17 cellular contexts compared by ENCODE assay signal in genomic region chr2:159774370-159774990, GRCh38. TPM values are rescaled to one million over a fixed set of nuclear protein-coding genes. Genes with fewer than 3 reads are reported as not detected.
DNase-seq lines count a peak whose midpoint lies in the region; ATAC-seq, FAIRE-seq and TF ChIP-seq lines count a peak whose summit lies in the region.
"Had no signal": no experiment of that assay in that cellular context is flagged by ENCODE, and none has a peak within 500 bp of the region (broad histone marks: within the 10 kb centered on the region; RNA-seq: fewer than 3 reads in every experiment).

No MANE protein-coding gene starts in this region.

- H3K36me3 Mint-ChIP-seq in CD14-positive monocyte (peaks cover 61 to 77% of the 10 kb centered on the region in 2 donors), WTC11 (no peaks in the 10 kb centered on the region)
- H3K36me3 Mint-ChIP-seq in activated CD8-positive, alpha-beta T cell treated with anti-CD3 and anti-CD28 coated beads, Interleukin-2, amount 10 ng/mL, durations not matched to agents 7 days and 5 days (ENCODE audit: low read depth) = peaks cover 13% of the 10 kb centered on the region

- peaks cover 4% of the 10 kb centered on the region for H3K4me1 Mint-ChIP-seq in CD14-positive monocyte
- H3K4me1 Mint-ChIP-seq in WTC11 = peaks cover 6% of the 10 kb centered on the region
- no peaks in the 10 kb centered on the region for H3K4me1 Mint-ChIP-seq in activated CD8-positive, alpha-beta T cell treated with anti-CD3 and anti-CD28 coated beads, Interleukin-2, amount 10 ng/mL, durations not matched to agents 7 days and 5 days (ENCODE audit: low read depth)

- POLR2A ChIA-PET in WTC11 (lab: Charles Lee) = interaction anchor here (0.6 kb wide), 1 partner anchor 10 kb away, joined by 6 read pairs; no protein-coding TSS in a partner anchor
- POLR2A ChIA-PET in HepG2 (lab: Yijun Ruan, JAX) = interaction anchor here (0.6 kb wide), 1 partner anchor 159 kb away, joined by 3 read pairs; no protein-coding TSS in a partner anchor
- POLR2A ChIA-PET in activated CD8-positive, alpha-beta T cell treated with anti-CD3 and anti-CD28 coated beads, Interleukin-2, amount 10 ng/mL, durations not matched to agents 7 days and 5 days (lab: Charles Lee) = no interaction called here

- TF ChIP-seq POLR2A in HepG2 (IDR thresholded peaks at IDR 0.05; ENCODE audit: insufficient read depth in 1 of 2, low read depth in 2 of 2, low read length in 2 of 2) = peak; percentile 10 to 41; a peak in 1 of 4 replicates

- BruUV-seq in HepG2 (replicated peaks; lab: Mats Ljungman, UMichigan) = no TSS peak

- H3K27me3 ChIP-seq in DND-41 (ENCODE audit: insufficient read depth, low read length, poor library complexity) = no peaks in the 10 kb centered on the region
- H3K27me3 ChIP-seq in HepG2 (ENCODE audit: control insufficient read depth in 1 of 2, insufficient read depth in 2 of 2, low read length in 2 of 2) = no peaks in the 10 kb centered on the region
- no peaks in the 10 kb centered on the region for H3K27me3 ChIP-seq in dorsolateral prefrontal cortex
- H3K27me3 ChIP-seq: BLaER1 treated with 17β-estradiol and CSF1 and Interleukin-3, amounts not matched to agents 10 nM and 100 nM; Peyer's patch; spleen; stomach; uterus had no signal

- no peak overlapping the region for H3K4me2 ChIP-seq in DND-41 (ENCODE audit: insufficient read depth, low read length)
- H3K4me2 ChIP-seq in HepG2 (ENCODE audit: low read depth, low read length) = no peak overlapping the region
- H3K4me2 ChIP-seq: BLaER1 treated with 17β-estradiol and CSF1 and Interleukin-3, amounts not matched to agents 10 nM and 100 nM had no signal

- H3K27me3 Mint-ChIP-seq in CD14-positive monocyte (ENCODE audit: low read depth in 3 of 3) (no peaks in the 10 kb centered on the region), WTC11 (ENCODE audit: low read depth) (no peaks in the 10 kb centered on the region)
- H3K27me3 Mint-ChIP-seq in activated CD8-positive, alpha-beta T cell treated with anti-CD3 and anti-CD28 coated beads, Interleukin-2, amount 10 ng/mL, durations not matched to agents 7 days and 5 days (ENCODE audit: low read depth) = no peaks in the 10 kb centered on the region

- 65% methylated on average over 3 of the region's 3 CpGs for WGBS in HepG2 (ENCODE audit: low lambda C conversion rate)

- no peak for FAIRE-seq in HepG2 (lab: Jason Lieb, UNC)
- FAIRE-seq: kidney had no signal

- H3K9me3 Mint-ChIP-seq in CD14-positive monocyte (no peaks in the 10 kb centered on the region), WTC11 (no peaks in the 10 kb centered on the region)
- no peaks in the 10 kb centered on the region for H3K9me3 Mint-ChIP-seq in activated CD8-positive, alpha-beta T cell treated with anti-CD3 and anti-CD28 coated beads, Interleukin-2, amount 10 ng/mL, durations not matched to agents 7 days and 5 days (ENCODE audit: insufficient read depth)

- ATAC-seq in DND-41 (ENCODE audit: insufficient read depth, low read depth) = peak; percentile 27; the same call in 1 of the 3 replicates
- ATAC-seq in WTC11 = no peak; the same call in 1 of the 2 replicates
- peak; percentile 8 for ATAC-seq in HepG2
- ATAC-seq in activated CD8-positive, alpha-beta T cell treated with anti-CD3 and anti-CD28 coated beads, Interleukin-2, amount 10 ng/mL, durations not matched to agents 7 days and 5 days = no peak

- H3K9ac ChIP-seq in DND-41 (ENCODE audit: low read depth, low read length) (no peak overlapping the region), HepG2 (ENCODE audit: insufficient read depth, low read depth, low read length) (no peak overlapping the region)
- H3K9ac ChIP-seq: BLaER1 treated with 17β-estradiol and CSF1 and Interleukin-3, amounts not matched to agents 10 nM and 100 nM had no signal

- H3K79me2 ChIP-seq in DND-41 (ENCODE audit: insufficient read depth, low read length) (no peaks in the 10 kb centered on the region), HepG2 (ENCODE audit: insufficient read depth, low read length) (no peaks in the 10 kb centered on the region)

- peaks cover 21% of the 10 kb centered on the region; the same call in 1 of the 2 replicates for H3K36me3 ChIP-seq in DND-41 (ENCODE audit: insufficient read depth, low read length)
- H3K36me3 ChIP-seq in HepG2 (replicated peaks in 1 of 2; ENCODE audit: control insufficient read depth in 1 of 2, insufficient read depth in 2 of 2, low read length in 2 of 2) = no peaks in the 10 kb centered on the region; a peak in 1 of 5 replicates
- H3K36me3 ChIP-seq: uterus had no signal

- H3K27ac Mint-ChIP-seq in CD14-positive monocyte (peak overlapping the region in 4 of 7 donors; percentile 37 to 66 (median 44)), WTC11 (peak overlapping the region; percentile 79)
- no peak overlapping the region for H3K27ac Mint-ChIP-seq in activated CD8-positive, alpha-beta T cell treated with anti-CD3 and anti-CD28 coated beads, Interleukin-2, amount 10 ng/mL, durations not matched to agents 7 days and 5 days

- no peak overlapping the region for H3K4me3 ChIP-seq in DND-41 (ENCODE audit: low read depth in 1 of 2, low read length in 2 of 2)
- no peak overlapping the region for H3K4me3 ChIP-seq in HepG2 (replicated peaks in 1 of 3; ENCODE audit: insufficient read depth in 1 of 3, low read depth in 2 of 3, low read length in 3 of 3)
- no peak overlapping the region for H3K4me3 ChIP-seq in dorsolateral prefrontal cortex
- H3K4me3 ChIP-seq: BLaER1 treated with 17β-estradiol and CSF1 and Interleukin-3, amounts not matched to agents 10 nM and 100 nM; Peyer's patch; spleen; stomach; uterus had no signal

- TF ChIP-seq CTCF in CD14-positive monocyte (IDR thresholded peaks at IDR 0.05) = no peak
- TF ChIP-seq CTCF in DND-41 (IDR thresholded peaks at IDR 0.05; ENCODE audit: borderline replicate concordance, extremely low read depth, low read length, poor library complexity, severe bottlenecking) = no peak
- TF ChIP-seq CTCF in WTC11 (IDR thresholded peaks at IDR 0.05) = no peak
- TF ChIP-seq CTCF in HepG2 (CRISPR knock-in tag; IDR thresholded peaks at IDR 0.05) = no peak
- TF ChIP-seq CTCF in dorsolateral prefrontal cortex (IDR thresholded peaks at IDR 0.05 in 54 of 56, conservative IDR thresholded peaks at IDR 0.05 in 2 of 56; ENCODE audit: low read depth in 1 of 56, partially characterized antibody in 56 of 56) = no peak

- in situ Hi-C loops in HepG2 (cut with HindIII; ENCODE audit: extremely low pct_ligation_motif_present, low pct_unique_long_range_greater_than_20kb) = no loop called here

- H3K4me1 ChIP-seq in DND-41 (ENCODE audit: insufficient read depth, low read length) (no peaks in the 10 kb centered on the region), HepG2 (ENCODE audit: insufficient read depth, low read length) (no peaks in the 10 kb centered on the region)
- H3K4me1 ChIP-seq: Peyer's patch, spleen, uterus had no signal

- CTCF ChIA-PET in WTC11 (lab: Charles Lee) (no interaction called here), HepG2 (lab: Yijun Ruan, JAX; ENCODE audit: low intra/inter-chr PET ratio, low total read pairs) (no interaction called here)
- CTCF ChIA-PET in activated CD8-positive, alpha-beta T cell treated with anti-CD3 and anti-CD28 coated beads, Interleukin-2, amount 10 ng/mL, durations not matched to agents 7 days and 5 days (lab: Charles Lee) = interaction anchor here (1.0 kb wide), 1 partner anchor 9 kb away, joined by 3 read pairs; no protein-coding TSS in a partner anchor

- H2AFZ ChIP-seq in DND-41 (ENCODE audit: low read depth, low read length) (no peak overlapping the region), HepG2 (ENCODE audit: low read length) (no peak overlapping the region)

- H3K4me3 Mint-ChIP-seq in CD14-positive monocyte (no peak overlapping the region), WTC11 (no peak overlapping the region)
- no peak overlapping the region for H3K4me3 Mint-ChIP-seq in activated CD8-positive, alpha-beta T cell treated with anti-CD3 and anti-CD28 coated beads, Interleukin-2, amount 10 ng/mL, durations not matched to agents 7 days and 5 days

- H4K20me1 ChIP-seq in DND-41 (ENCODE audit: insufficient read depth, low read length) = peaks cover 5% of the 10 kb centered on the region; the same call in 1 of the 2 replicates
- no peaks in the 10 kb centered on the region for H4K20me1 ChIP-seq in HepG2 (ENCODE audit: insufficient read depth, low read length)

- H3K27ac ChIP-seq in DND-41 (ENCODE audit: low read length) (no peak overlapping the region), HepG2 (ENCODE audit: extremely low read length, insufficient read depth, low read length) (no peak overlapping the region), dorsolateral prefrontal cortex (peak overlapping the region in 1 of 59 donors; percentile 31)
- H3K27ac ChIP-seq: BLaER1 treated with 17β-estradiol and CSF1 and Interleukin-3, amounts not matched to agents 10 nM and 100 nM; Peyer's patch; stomach; uterus had no signal

- H3K9me3 ChIP-seq in DND-41 (ENCODE audit: insufficient read depth, low read length, severe bottlenecking) (no peaks in the 10 kb centered on the region), HepG2 (ENCODE audit: low read length) (no peaks in the 10 kb centered on the region)
- H3K9me3 ChIP-seq: BLaER1 treated with 17β-estradiol and CSF1 and Interleukin-3, amounts not matched to agents 10 nM and 100 nM; Peyer's patch; spleen; stomach; uterus had no signal

- TF ChIP-seq EP300 in HepG2 (IDR thresholded peaks at IDR 0.05; ENCODE audit: low read depth in 2 of 2, low read length in 2 of 2) (no peak), HepG2 (CRISPR knock-in tag; IDR thresholded peaks at IDR 0.05; ENCODE audit: borderline replicate concordance) (no peak)

- TF ChIP-seq RAD21 in HepG2 (CRISPR knock-in tag; IDR thresholded peaks at IDR 0.05) = no peak

- intact Hi-C loops in CD14-positive monocyte (cut with micrococcal nuclease) (no loop called here), HepG2 (cut with micrococcal nuclease; ENCODE audit: unreplicated experiment) (no loop called here), dorsolateral prefrontal cortex (cut with DNase I) (no loop called here), head of caudate nucleus (cut with DNase I) (no loop called here)

- DNase-seq in CD14-positive monocyte (ENCODE audit: low spot score) (no peak), DND-41 (no peak), WTC11 (ENCODE audit: low spot score) (no peak), HepG2 (ENCODE audit: low spot score) (no peak), dorsolateral prefrontal cortex (no peak), head of caudate nucleus (no peak)
- no peak for DNase-seq in activated CD8-positive, alpha-beta T cell treated with anti-CD3 and anti-CD28 coated beads, Interleukin-2, amount 10 ng/mL, durations not matched to agents 7 days and 5 days
- DNase-seq: activated CD4-positive, CD25-positive, alpha-beta regulatory T cell treated with anti-CD3 and anti-CD28 coated beads, Interleukin-2, amount 50 U/mL, for 72 hours; activated CD8-positive, alpha-beta memory T cell treated with anti-CD3 and anti-CD28 coated beads, Interleukin-2, amount 50 U/mL, for 4 hours; kidney; NCI-H1694; Peyer's patch; spleen; stomach; uterus had no signal

RNA-seq across cellular contexts. Expression of gene CD302, which starts 23.5 kb away (rescaled TPM):
- polyA plus RNA-seq in CD14-positive monocyte (100 to 1,000 TPM; 146 to 214 TPM), HepG2 (2011; rRNA removed) (15.6 and 16.0 TPM in 2 replicates)
- total RNA-seq in WTC11 (2021) (1.4 to 2.5 TPM (median 1.8 TPM) in 3 replicates), HepG2 (2016; rRNA removed; fragmentation: Illumina TruSeq; extraction: Trizol) (5.6 and 8.0 TPM in 2 replicates), dorsolateral prefrontal cortex (10 to 100 TPM in 43 of 120 experiments, 1 to 10 TPM in 77; 2.9 to 20.4 (median 8.5) TPM)
- 1.4 and 1.7 TPM in 2 replicates for total RNA-seq in HepG2 (2016; cell fraction: cytosol; rRNA removed; fragmentation: Illumina TruSeq; extraction: Trizol; ENCODE audit: low read depth)
- 5.5 and 7.6 TPM in 2 replicates for total RNA-seq in HepG2 (2016; cell fraction: insoluble cytoplasmic fraction; rRNA removed; fragmentation: Illumina TruSeq; extraction: Trizol)
- total RNA-seq in HepG2 (2016; cell fraction: membrane; rRNA removed; fragmentation: Illumina TruSeq; extraction: Trizol) = 3.5 and 4.0 TPM in 2 replicates
- total RNA-seq in HepG2 (2016; cell fraction: nucleus; rRNA removed; fragmentation: Illumina TruSeq; extraction: Trizol) = 8.1 and 9.2 TPM in 2 replicates
- 6.9 and 14.7 TPM in 2 replicates for polyA plus RNA-seq in HepG2 (2011; cell fraction: cytosol; rRNA removed)
- polyA plus RNA-seq in HepG2 (2011; cell fraction: nucleus; rRNA removed) = 2.4 and 4.1 TPM in 2 replicates
- 14.4 and 16.4 TPM in 2 replicates for polyA plus RNA-seq in HepG2 (2012)
- polyA plus RNA-seq in HepG2 (2016; cell fraction: cytosol; fragmentation: Illumina TruSeq; extraction: Trizol; ENCODE audit: low read depth) = 2.1 and 2.3 TPM in 2 replicates
- polyA plus RNA-seq in HepG2 (2016; cell fraction: insoluble cytoplasmic fraction; fragmentation: Illumina TruSeq; extraction: Trizol; ENCODE audit: low read depth) = 9.4 and 9.8 TPM in 2 replicates
- 4.1 and 4.5 TPM in 2 replicates for polyA plus RNA-seq in HepG2 (2016; cell fraction: membrane; fragmentation: Illumina TruSeq; extraction: Trizol; ENCODE audit: low read depth)
- polyA plus RNA-seq in HepG2 (2016; cell fraction: nucleus; fragmentation: Illumina TruSeq; extraction: Trizol; ENCODE audit: insufficient read depth, low read depth) = 12.9 and 15.8 TPM in 2 replicates
- polyA minus RNA-seq in HepG2 (2011; rRNA and poly(A)+ RNA removed; ENCODE audit: low replicate concordance) = 3.5 TPM in 1 of 2 replicates, not detected in the other
- polyA minus RNA-seq in HepG2 (2011; cell fraction: cytosol; rRNA and poly(A)+ RNA removed) = 11.8 and 16.6 TPM in 2 replicates
- polyA minus RNA-seq in HepG2 (2011; cell fraction: nucleus; rRNA and poly(A)+ RNA removed) = 7.7 and 12.2 TPM in 2 replicates
- under 1 TPM; 0.08 to 0.23 TPM for total RNA-seq in activated CD8-positive, alpha-beta T cell treated with anti-CD3 and anti-CD28 coated beads, Interleukin-2, amount 10 ng/mL, durations not matched to agents 7 days and 5 days
- total RNA-seq: G401 had no signal

Comparison
In these comparisons a context has a peak if more than half of its experiments do, and no peak if none do; other contexts are left out.
1. ATAC-seq: peak in DND-41 (single experiment) and HepG2 (single experiment); none in WTC11 (single experiment) and activated CD8-positive, alpha-beta T cell treated with anti-CD3 and anti-CD28 coated beads, Interleukin-2, amount 10 ng/mL, durations not matched to agents 7 days and 5 days (single experiment).